In genomic region chr4:67700874-67701850, GRCh38 we compare ENCODE assay signal across 8 cellular contexts. TPM values are rescaled to one million over a fixed set of nuclear protein-coding genes. Genes with fewer than 3 reads are reported as not detected.
DNase-seq lines count a peak whose midpoint lies in the region; ATAC-seq and TF ChIP-seq lines count a peak whose summit lies in the region.

UBA6 (minus strand) TSS chr4:67701155; CDS start chr4:67701119, 36 bp downstream.

- peak within 1 kb of the TSS; percentile 90 for H3K4me3 Mint-ChIP-seq in chondrocyte (ENCODE audit: unreplicated experiment)

- POLR2A ChIA-PET in BJ (lab: Charles Lee), result no interaction called here

- peak; percentile 99 for ATAC-seq in HG03442 (IDR thresholded peaks at IDR 0.05; ENCODE audit: unreplicated experiment)

- DNase-seq in BJ (ENCODE audit: low read depth) (peak; percentile 80), GM19238 (ENCODE audit: insufficient read length, low spot score) (peak; percentile 90), NCI-H510A treated with DMSO at 0.1 percent for 48 hours (lab: John Stamatoyannopoulos, UW) (peak; percentile 96), chondrocyte (ENCODE audit: low spot score) (peak; percentile 96), kidney epithelial cell (ENCODE audit: low read depth) (peak; percentile 83)
- DNase-seq in activated CD4-positive, alpha-beta T cell treated with anti-CD3 and anti-CD28 coated beads for 24 hours (ENCODE audit: low read depth in 2 of 2), result peak; percentile 92 to 93
- peak; percentile 93 to 95 for DNase-seq in stimulated activated CD4-positive, alpha-beta T cell treated with anti-CD3 and anti-CD28 coated beads, Interleukin-15, amount 100 ng/mL, for 48 hours (ENCODE audit: low read depth in 2 of 2)

- TF ChIP-seq CTCF in BJ (IDR thresholded peaks at IDR 0.05; ENCODE audit: insufficient read depth, low read depth, low read length) (peak; percentile 43; the same call in 1 of the 2 replicates), chondrocyte (IDR thresholded peaks at IDR 0.05) (peak; percentile 78), kidney epithelial cell (IDR thresholded peaks at IDR 0.05; ENCODE audit: insufficient read depth, low read length, poor library complexity, severe bottlenecking) (peak; percentile 21)

- H3K4me1 Mint-ChIP-seq in chondrocyte (ENCODE audit: low read depth), result peaks cover 38% of the 10 kb centered on the region

- H3K9me3 Mint-ChIP-seq in chondrocyte (ENCODE audit: low read depth), result no peaks in the 10 kb centered on the region

- peak within 1 kb of the TSS; percentile 60 for H3K4me3 ChIP-seq in BJ (ENCODE audit: low read depth, low read length)
- peak within 1 kb of the TSS; percentile 94 for H3K4me3 ChIP-seq in kidney epithelial cell (ENCODE audit: low read depth, low read length)

- CTCF ChIA-PET in BJ (lab: Yijun Ruan, JAX), result interaction anchor here (0.7 to 3.4 kb wide), 9 partner anchors 10 to 68 kb away, joined by 3 to 11 read pairs (median 3); no protein-coding TSS in a partner anchor

- no peaks in the 10 kb centered on the region for H3K36me3 Mint-ChIP-seq in chondrocyte (ENCODE audit: low read depth)

- no peaks in the 10 kb centered on the region for H3K27me3 ChIP-seq in BJ (ENCODE audit: control insufficient read depth, insufficient read depth, low read length)
- H3K27me3 ChIP-seq in kidney epithelial cell (ENCODE audit: control insufficient read depth, insufficient read depth, low read length), result no peaks in the 10 kb centered on the region

- H3K36me3 ChIP-seq in BJ (ENCODE audit: control insufficient read depth, insufficient read depth, low read length) (no peaks in the 10 kb centered on the region), kidney epithelial cell (ENCODE audit: control insufficient read depth, insufficient read depth, low read length) (no peaks in the 10 kb centered on the region)

- peak within 1 kb of the TSS; percentile 95 for H3K27ac Mint-ChIP-seq in chondrocyte (ENCODE audit: unreplicated experiment)

- no peaks in the 10 kb centered on the region for H3K27me3 Mint-ChIP-seq in chondrocyte (ENCODE audit: low read depth)

RNA-seq across cellular contexts. Expression of gene UBA6, which starts in this region (rescaled TPM):
- polyA plus RNA-seq in BJ (2011; rRNA removed), result 34.9 and 67.9 TPM in 2 replicates
- 37.0 and 40.4 TPM in 2 replicates for polyA minus RNA-seq in BJ (2011; rRNA and poly(A)+ RNA removed)
- total RNA-seq in chondrocyte (61.7 to 78.5 TPM (median 68.0 TPM) in 3 replicates), kidney epithelial cell (80.3 and 146 TPM in 2 replicates)

Comparison
In these comparisons a context has a peak if more than half of its experiments do, and no peak if none do; other contexts are left out.
1. Peak in every context shown above with its lines: DNase-seq, ATAC-seq and H3K4me3 ChIP-seq.
2. CTCF ChIP-seq: peak in every context shown above with its lines; median percentile 78 in chondrocyte; 43 in BJ; 21 in kidney epithelial cell.